10 cellular contexts compared by ENCODE assay signal in the genomic region with DNA sequence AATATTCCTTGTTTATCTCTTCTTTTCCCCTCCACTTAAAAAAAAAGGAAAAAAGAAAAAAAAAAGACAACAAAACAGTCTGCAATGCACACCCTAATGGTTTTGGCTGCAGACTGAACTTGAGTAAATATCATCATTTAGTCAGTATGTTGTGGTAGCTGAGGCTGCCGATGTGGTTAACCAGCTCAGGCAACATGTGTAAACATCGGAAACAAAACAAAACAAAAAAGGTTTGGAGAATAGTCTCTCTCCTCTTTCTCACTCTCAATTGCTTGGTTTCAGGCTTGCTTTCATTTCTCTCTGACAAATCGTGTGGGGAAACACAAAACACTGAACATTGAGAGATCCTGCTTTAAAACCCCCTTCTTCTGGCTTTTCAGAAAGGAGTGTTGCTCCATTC.
DNase-seq lines count a peak whose midpoint lies in the region; ATAC-seq and TF ChIP-seq lines count a peak whose summit lies in the region.
"Had no signal": no experiment of that assay in that cellular context is flagged by ENCODE, and none has a peak within 500 bp of the region (broad histone marks: within the 10 kb centered on the region; RNA-seq: fewer than 3 reads in every experiment).

No MANE protein-coding gene starts in this region.

- no peak for ATAC-seq in HG03175 (IDR thresholded peaks at IDR 0.05; ENCODE audit: unreplicated experiment)
- ATAC-seq: left ventricle myocardium superior had no signal

- H3K27me3 Mint-ChIP-seq in H9 (ENCODE audit: low read depth): no peaks in the 10 kb centered on the region

- H3K23ac ChIP-seq in H9 (ENCODE audit: insufficient read length, low read depth, low read length): no peak overlapping the region

- no peak overlapping the region for H4K5ac ChIP-seq in H9 (ENCODE audit: insufficient read length, low read depth, low read length)

- H3K4me2 ChIP-seq in H9 (ENCODE audit: insufficient read depth, insufficient read length, low read length): no peak overlapping the region

- no peaks in the 10 kb centered on the region for H4K20me1 ChIP-seq in H9 (ENCODE audit: control insufficient read depth, insufficient read depth, insufficient read length)

- no peaks in the 10 kb centered on the region for H3K9me3 ChIP-seq in H9 (ENCODE audit: control insufficient read depth, low read depth, low read length)

- H3K56ac ChIP-seq in H9 (ENCODE audit: insufficient read length, low read depth, low read length): no peak overlapping the region

- no peak overlapping the region for H2BK15ac ChIP-seq in H9 (ENCODE audit: low read depth, low read length)

- no peaks in the 10 kb centered on the region for H3K79me2 ChIP-seq in H9 (ENCODE audit: insufficient read depth, low read length)

- H3K27ac Mint-ChIP-seq in H9: peak overlapping the region; percentile 60 to 93 (median 65); a peak in 5 of 7 replicates
- H3K27ac Mint-ChIP-seq: T-helper 1 cell treated with Interleukin-12 subunit alpha and Interleukin-12 subunit beta and Interleukin-4 antibody, amounts not matched to agents 30 μg/mL and 1 μg/mL, for 36 hours had no signal

- no peak overlapping the region for H4K91ac ChIP-seq in H9 (ENCODE audit: insufficient read length, low read depth, low read length)

- no peaks in the 10 kb centered on the region for H3K27me3 ChIP-seq in H9 (ENCODE audit: insufficient read depth, low read length)

- H2BK120ac ChIP-seq in H9 (ENCODE audit: low read depth, low read length, poor library complexity, severe bottlenecking): no peak overlapping the region

- no peak overlapping the region for H2BK12ac ChIP-seq in H9 (ENCODE audit: insufficient read length, low read depth, low read length)

- no peak overlapping the region for H2BK5ac ChIP-seq in H9 (ENCODE audit: insufficient read length, low read length)

- H3K4me1 Mint-ChIP-seq in H9: peaks cover 49 to 50% of the 10 kb centered on the region in 2 experiments

- no peaks in the 10 kb centered on the region for H3K23me2 ChIP-seq in H9 (ENCODE audit: insufficient read length, low read depth, low read length, poor library complexity, severe bottlenecking)

- H3K27ac ChIP-seq in H9 (ENCODE audit: insufficient read length, low read depth, low read length): no peak overlapping the region

- no peak overlapping the region for H3K4ac ChIP-seq in H9 (ENCODE audit: low read depth, low read length)

- H3K79me1 ChIP-seq in H9 (ENCODE audit: insufficient read depth, low read depth, low read length, poor library complexity, severe bottlenecking): no peaks in the 10 kb centered on the region

- no peak for TF ChIP-seq CTCF in H9 (conservative IDR thresholded peaks at IDR 0.05)

- H4K8ac ChIP-seq in H9 (replicated peaks; ENCODE audit: insufficient read length, low read depth, low read length): no peak overlapping the region

- H2BK20ac ChIP-seq in H9 (ENCODE audit: low read depth, low read length, poor library complexity, severe bottlenecking): no peak overlapping the region

- no peak for DNase-seq in H9
- peak; percentile 58 for DNase-seq in NCI-H748 (lab: John Stamatoyannopoulos, UW; ENCODE audit: unreplicated experiment)
- DNase-seq in fibroblast of peridontal ligament (ENCODE audit: extremely low read depth): peak; percentile 96
- DNase-seq in smooth muscle cell of the brain vasculature (ENCODE audit: low read depth, low spot score): peak; percentile 79
- DNase-seq in stimulated activated CD4-positive, alpha-beta T cell treated with anti-CD3 and anti-CD28 coated beads, Interleukin-1b, Interleukin-23, amount 100 ng/mL, for 48 hours: no peak
- DNase-seq in iPS-NIHi7 (ENCODE audit: extremely low spot score): no peak
- no peak for DNase-seq in activated T-cell treated with anti-CD3 and anti-CD28 coated beads, Interleukin-2, amount 50 U/mL, for 1 hour
- DNase-seq: left ventricle myocardium superior had no signal

- H3K4me1 ChIP-seq in H9 (ENCODE audit: insufficient read depth, low read length): peaks cover 6% of the 10 kb centered on the region; the same call in 1 of the 2 replicates

- no peak overlapping the region for H3K4me3 Mint-ChIP-seq in H9
- H3K4me3 Mint-ChIP-seq: T-helper 1 cell treated with Interleukin-12 subunit alpha and Interleukin-12 subunit beta and Interleukin-4 antibody, amounts not matched to agents 30 μg/mL and 1 μg/mL, for 36 hours had no signal

- no peak overlapping the region for H3T11ph ChIP-seq in H9 (ENCODE audit: low read length)

- H2AFZ ChIP-seq in H9 (ENCODE audit: low read length): no peak overlapping the region

- H3K9ac ChIP-seq in H9 (ENCODE audit: extremely low read depth, insufficient read length, low read length): no peak overlapping the region

- no peak overlapping the region for H3K18ac ChIP-seq in H9 (ENCODE audit: insufficient read length, low read depth, low read length)

- H3K14ac ChIP-seq in H9 (ENCODE audit: insufficient read depth, low read length): no peak overlapping the region

- H3K36me3 Mint-ChIP-seq in H9 (ENCODE audit: insufficient read depth in 1 of 3, low read depth in 3 of 3): peaks cover 12 to 16% (median 14%) of the 10 kb centered on the region in 3 experiments; a peak in 6 of 7 replicates

- H2AK5ac ChIP-seq in H9 (ENCODE audit: insufficient read length, low read length): no peak overlapping the region

- H3K9me3 Mint-ChIP-seq in H9: no peaks in the 10 kb centered on the region
- H3K9me3 Mint-ChIP-seq: T-helper 1 cell treated with Interleukin-12 subunit alpha and Interleukin-12 subunit beta and Interleukin-4 antibody, amounts not matched to agents 30 μg/mL and 1 μg/mL, for 36 hours had no signal

- WGBS in H9 (ENCODE audit: extremely low coverage, insufficient read length, low lambda C conversion rate): no CpG with 5 or more reads among the region's 3 CpGs

Comparison
In these comparisons a context has a peak if more than half of its experiments do, and no peak if none do; other contexts are left out.
1. DNase-seq: peak in NCI-H748 (single experiment), fibroblast of peridontal ligament (single experiment) and smooth muscle cell of the brain vasculature (single experiment); none in H9 (single experiment), stimulated activated CD4-positive, alpha-beta T cell treated with anti-CD3 and anti-CD28 coated beads, Interleukin-1b, Interleukin-23, amount 100 ng/mL, for 48 hours (single experiment), iPS-NIHi7 (single experiment) and activated T-cell treated with anti-CD3 and anti-CD28 coated beads, Interleukin-2, amount 50 U/mL, for 1 hour (single experiment).